In the genomic region with DNA sequence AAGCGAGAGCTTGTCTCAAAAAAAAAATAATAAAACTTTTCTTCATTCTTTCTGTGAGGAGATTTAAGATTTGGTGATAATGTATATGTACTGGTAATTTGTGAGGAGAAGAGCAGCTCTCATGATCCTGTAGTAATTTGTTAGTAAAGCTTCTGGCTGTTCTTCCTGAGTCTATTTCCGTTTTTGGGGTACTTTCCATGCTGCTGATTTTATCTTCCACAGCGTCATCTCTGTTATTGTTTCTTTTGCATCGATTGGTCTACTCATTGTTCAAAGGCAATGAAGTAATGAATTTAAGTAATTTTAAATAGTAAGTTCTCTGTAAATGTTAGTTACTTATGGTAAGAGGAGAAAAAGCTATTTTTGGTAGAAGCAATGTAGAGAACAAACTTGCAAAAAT, we compare ENCODE assay signal across 31 cellular contexts. TPM values are rescaled to one million over a fixed set of nuclear protein-coding genes. Genes with fewer than 3 reads are reported as not detected.
DNase-seq lines count a peak whose midpoint lies in the region; ATAC-seq, FAIRE-seq and TF ChIP-seq lines count a peak whose summit lies in the region.
"Had no signal": no experiment of that assay in that cellular context is flagged by ENCODE, and none has a peak within 500 bp of the region (broad histone marks: within the 10 kb centered on the region; RNA-seq: fewer than 3 reads in every experiment).

No MANE protein-coding gene starts in this region.

- no peak for TF ChIP-seq CTCF in WTC11 (IDR thresholded peaks at IDR 0.05)
- TF ChIP-seq CTCF in endothelial cell of umbilical vein (IDR thresholded peaks at IDR 0.05; ENCODE audit: extremely low read depth in 1 of 2, insufficient read depth in 1 of 2, low read depth in 1 of 2, low read length in 2 of 2), result no peak
- no peak for TF ChIP-seq CTCF in HFFc6 (IDR thresholded peaks at IDR 0.05)

- H3K36me3 Mint-ChIP-seq in activated CD4-positive, alpha-beta memory T cell treated with anti-CD3 and anti-CD28 coated beads for 36 hours, result peaks cover 54% of the 10 kb centered on the region
- peaks cover 75% of the 10 kb centered on the region for H3K36me3 Mint-ChIP-seq in activated CD4-positive, alpha-beta memory T cell treated with anti-CD3 and anti-CD28 coated beads, Interleukin-2, amount 10 ng/mL, durations not matched to agents 7 days and 5 days (ENCODE audit: low read depth)
- H3K36me3 Mint-ChIP-seq in CD4-positive, alpha-beta memory T cell, result peaks cover 59 to 77% of the 10 kb centered on the region in 2 donors
- H3K36me3 Mint-ChIP-seq in WTC11 (peaks cover 85% of the 10 kb centered on the region), HFFc6 (ENCODE audit: low read depth) (peaks cover 45% of the 10 kb centered on the region)

- POLR2A ChIA-PET in activated CD4-positive, alpha-beta memory T cell treated with anti-CD3 and anti-CD28 coated beads for 36 hours (lab: Charles Lee), result interaction anchor here (2.2 kb wide), 1 partner anchor 12 kb away, joined by 14 read pairs; the partner anchor contains the start of genes CEBPZ and NDUFAF7
- POLR2A ChIA-PET in activated CD4-positive, alpha-beta memory T cell treated with anti-CD3 and anti-CD28 coated beads, Interleukin-2, amount 10 ng/mL, durations not matched to agents 7 days and 5 days (lab: Charles Lee), result interaction anchor here (1.6 to 2.1 kb wide), 2 partner anchors 12 to 21 kb away, joined by 3 to 14 read pairs; partner anchors contain the start of genes CEBPZ and NDUFAF7
- POLR2A ChIA-PET in CD4-positive, alpha-beta memory T cell (lab: Charles Lee; ENCODE audit: partially characterized antibody), result interaction anchor here (0.8 to 2.2 kb wide), 5 partner anchors 8 to 80 kb away, joined by 3 to 20 read pairs (median 3); partner anchors contain the start of genes CEBPZ and NDUFAF7
- POLR2A ChIA-PET in WTC11 (lab: Charles Lee) (interaction anchor here (0.9 kb wide), 1 partner anchor 11 kb away, joined by 5 read pairs; no protein-coding TSS in a partner anchor), endothelial cell of umbilical vein (lab: Charles Lee) (no interaction called here)

- H3K27ac Mint-ChIP-seq in activated CD4-positive, alpha-beta memory T cell treated with anti-CD3 and anti-CD28 coated beads for 36 hours, result peak overlapping the region; percentile 14
- no peak overlapping the region for H3K27ac Mint-ChIP-seq in activated CD4-positive, alpha-beta memory T cell treated with anti-CD3 and anti-CD28 coated beads, Interleukin-2, amount 10 ng/mL, durations not matched to agents 7 days and 5 days
- peak overlapping the region; percentile 62 to 96 (median 87) for H3K27ac Mint-ChIP-seq in CD4-positive, alpha-beta memory T cell
- H3K27ac Mint-ChIP-seq in WTC11 (peak overlapping the region; percentile 43), HFFc6 (no peak overlapping the region)

- H3K27ac ChIP-seq in CD4-positive, alpha-beta memory T cell (ENCODE audit: low read depth, low read length), result peak overlapping the region; percentile 54
- peak overlapping the region; percentile 4 for H3K27ac ChIP-seq in endothelial cell of umbilical vein (ENCODE audit: insufficient read depth, low read depth, low read length)
- H3K27ac ChIP-seq: A549, KMS-11, parathyroid adenoma, right atrium auricular region, RWPE1 had no signal

- H2AFZ ChIP-seq in endothelial cell of umbilical vein (ENCODE audit: low read depth, low read length), result no peak overlapping the region
- H2AFZ ChIP-seq: parathyroid adenoma had no signal

- no peaks in the 10 kb centered on the region for H3K27me3 ChIP-seq in CD4-positive, alpha-beta memory T cell (ENCODE audit: insufficient read depth, low read length)
- no peaks in the 10 kb centered on the region for H3K27me3 ChIP-seq in endothelial cell of umbilical vein (ENCODE audit: control insufficient read depth in 2 of 2, insufficient read depth in 2 of 2, low read length in 2 of 2)
- H3K27me3 ChIP-seq: right atrium auricular region had no signal

- no peak overlapping the region for H3K4me2 ChIP-seq in endothelial cell of umbilical vein (ENCODE audit: insufficient read depth, low read length)
- H3K4me2 ChIP-seq: A549, KMS-11 had no signal

- dilution Hi-C loops in endothelial cell of umbilical vein (cut with MboI; ENCODE audit: extremely low pct_ligation_motif_present, low sequenced_read_pairs), result no loop called here

- peaks cover 49% of the 10 kb centered on the region for H3K36me3 ChIP-seq in CD4-positive, alpha-beta memory T cell (ENCODE audit: insufficient read depth, low read length)
- peaks cover 3 to 16% of the 10 kb centered on the region in 2 experiments for H3K36me3 ChIP-seq in endothelial cell of umbilical vein (ENCODE audit: control insufficient read depth in 2 of 2, extremely low read depth in 1 of 2, insufficient read depth in 2 of 2, low read length in 2 of 2)

- intact Hi-C loops in activated CD4-positive, alpha-beta memory T cell treated with anti-CD3 and anti-CD28 coated beads for 36 hours (cut with micrococcal nuclease), result no loop called here
- intact Hi-C loops in CD4-positive, alpha-beta memory T cell (cut with micrococcal nuclease), result no loop called here
- intact Hi-C loops in endothelial cell of umbilical vein (cut with micrococcal nuclease), result no loop called here

- H3K9me3 ChIP-seq in CD4-positive, alpha-beta memory T cell (ENCODE audit: control insufficient read depth in 1 of 2, low read length in 2 of 2), result no peaks in the 10 kb centered on the region
- H3K9me3 ChIP-seq in endothelial cell of umbilical vein (replicated peaks; ENCODE audit: control insufficient read depth, insufficient read depth, low read length), result no peaks in the 10 kb centered on the region
- H3K9me3 ChIP-seq: A549, right atrium auricular region had no signal

- H3K27me3 Mint-ChIP-seq in activated CD4-positive, alpha-beta memory T cell treated with anti-CD3 and anti-CD28 coated beads for 36 hours, result no peaks in the 10 kb centered on the region
- H3K27me3 Mint-ChIP-seq in activated CD4-positive, alpha-beta memory T cell treated with anti-CD3 and anti-CD28 coated beads, Interleukin-2, amount 10 ng/mL, durations not matched to agents 7 days and 5 days, result no peaks in the 10 kb centered on the region
- H3K27me3 Mint-ChIP-seq in CD4-positive, alpha-beta memory T cell, result no peaks in the 10 kb centered on the region
- H3K27me3 Mint-ChIP-seq in WTC11 (ENCODE audit: low read depth), result no peaks in the 10 kb centered on the region
- H3K27me3 Mint-ChIP-seq in HFFc6 (ENCODE audit: insufficient read depth), result no peaks in the 10 kb centered on the region; the same call in 1 of the 2 replicates

- H4K20me1 ChIP-seq in endothelial cell of umbilical vein (replicated peaks; ENCODE audit: control insufficient read depth, extremely low read depth, insufficient read depth, low read length), result no peaks in the 10 kb centered on the region

- peaks cover 24% of the 10 kb centered on the region for H3K4me1 Mint-ChIP-seq in activated CD4-positive, alpha-beta memory T cell treated with anti-CD3 and anti-CD28 coated beads for 36 hours (ENCODE audit: low read depth)
- H3K4me1 Mint-ChIP-seq in activated CD4-positive, alpha-beta memory T cell treated with anti-CD3 and anti-CD28 coated beads, Interleukin-2, amount 10 ng/mL, durations not matched to agents 7 days and 5 days, result peaks cover 19% of the 10 kb centered on the region
- peaks cover 8 to 31% (median 24%) of the 10 kb centered on the region in 4 donors for H3K4me1 Mint-ChIP-seq in CD4-positive, alpha-beta memory T cell
- H3K4me1 Mint-ChIP-seq in WTC11 (peaks cover 4% of the 10 kb centered on the region; the same call in 1 of the 2 replicates), HFFc6 (ENCODE audit: low read depth) (peaks cover 9% of the 10 kb centered on the region)
- H3K4me1 Mint-ChIP-seq: neural crest cell had no signal

- H3K9ac ChIP-seq in endothelial cell of umbilical vein (replicated peaks; ENCODE audit: extremely low read depth, insufficient read depth, low read length), result no peak overlapping the region
- H3K9ac ChIP-seq: KMS-11, parathyroid adenoma had no signal

- no peak overlapping the region for H3K4me3 Mint-ChIP-seq in activated CD4-positive, alpha-beta memory T cell treated with anti-CD3 and anti-CD28 coated beads for 36 hours
- H3K4me3 Mint-ChIP-seq in activated CD4-positive, alpha-beta memory T cell treated with anti-CD3 and anti-CD28 coated beads, Interleukin-2, amount 10 ng/mL, durations not matched to agents 7 days and 5 days, result no peak overlapping the region
- H3K4me3 Mint-ChIP-seq in CD4-positive, alpha-beta memory T cell, result peak overlapping the region in 7 of 8 donors; percentile 1 to 64 (median 11)
- H3K4me3 Mint-ChIP-seq in WTC11 (no peak overlapping the region), HFFc6 (no peak overlapping the region)
- H3K4me3 Mint-ChIP-seq: neural crest cell had no signal

- no peak for TF ChIP-seq POLR2A in endothelial cell of umbilical vein (IDR thresholded peaks at IDR 0.05; ENCODE audit: low read depth, low read length)

- ATAC-seq in WTC11 (no peak), HG02981 (IDR thresholded peaks at IDR 0.05; ENCODE audit: unreplicated experiment) (no peak), HG03175 (IDR thresholded peaks at IDR 0.05; ENCODE audit: unreplicated experiment) (no peak)
- ATAC-seq: A549 had no signal

- CTCF ChIA-PET in activated CD4-positive, alpha-beta memory T cell treated with anti-CD3 and anti-CD28 coated beads for 36 hours (lab: Charles Lee), result interaction anchor here (0.6 kb wide), 1 partner anchor 190 kb away, joined by 3 read pairs; no protein-coding TSS in a partner anchor
- CTCF ChIA-PET in activated CD4-positive, alpha-beta memory T cell treated with anti-CD3 and anti-CD28 coated beads, Interleukin-2, amount 10 ng/mL, durations not matched to agents 7 days and 5 days (lab: Charles Lee), result interaction anchor here (1.4 kb wide), 2 partner anchors 12 to 74 kb away, joined by 3 to 4 read pairs; partner anchors contain the start of genes CEBPZ and NDUFAF7
- CTCF ChIA-PET in CD4-positive, alpha-beta memory T cell (lab: Charles Lee; ENCODE audit: partially characterized antibody), result interaction anchor here (1.0 kb wide), 1 partner anchor 12 kb away, joined by 5 read pairs; the partner anchor contains the start of genes CEBPZ and NDUFAF7
- CTCF ChIA-PET in WTC11 (lab: Charles Lee), result no interaction called here
- CTCF ChIA-PET in endothelial cell of umbilical vein (lab: Charles Lee), result interaction anchor here (1.4 to 2.0 kb wide), 3 partner anchors 9 to 634 kb away, joined by 4 to 6 read pairs (median 6); partner anchors contain the start of gene NDUFAF7

- BruUV-seq in endothelial cell of umbilical vein (replicated peaks; lab: Mats Ljungman, UMichigan), result no TSS peak

- no peaks in the 10 kb centered on the region for H3K79me2 ChIP-seq in endothelial cell of umbilical vein (ENCODE audit: control insufficient read depth, insufficient read depth, low read length)
- H3K79me2 ChIP-seq: parathyroid adenoma had no signal

- no peak for DNase-seq in activated CD4-positive, alpha-beta memory T cell treated with anti-CD3 and anti-CD28 coated beads for 36 hours
- no peak for DNase-seq in activated CD4-positive, alpha-beta memory T cell treated with anti-CD3 and anti-CD28 coated beads, Interleukin-2, amount 10 ng/mL, durations not matched to agents 7 days and 5 days
- DNase-seq in CD4-positive, alpha-beta memory T cell, result peak; percentile 44 to 66 (median 46)
- DNase-seq in WTC11 (ENCODE audit: low spot score) (no peak), endothelial cell of umbilical vein (ENCODE audit: low read depth, low spot score) (peak; percentile 82), HFFc6 (no peak)
- DNase-seq: activated CD8-positive, alpha-beta memory T cell treated with anti-CD3 and anti-CD28 coated beads, Interleukin-2, amount 50 U/mL, for 4 hours; activated gamma-delta T cell; AML-193; amygdala; DMS53; HCEC 1CT; head of caudate nucleus; kidney glomerular epithelial cell; mammary epithelial cell; NCI-H774; stimulated activated CD4-positive, alpha-beta T cell treated with anti-CD3 and anti-CD28 coated beads, Interleukin-2, amount 100 ng/mL, for 24 hours; trophoblast cell had no signal

- H3K9me1 ChIP-seq in endothelial cell of umbilical vein (replicated peaks; ENCODE audit: control insufficient read depth, extremely low read depth, insufficient read depth, low read length), result no peaks in the 10 kb centered on the region

- no peak overlapping the region for H3K4me3 ChIP-seq in CD4-positive, alpha-beta memory T cell (ENCODE audit: low read length in 2 of 2)
- H3K4me3 ChIP-seq in endothelial cell of umbilical vein (replicated peaks in 1 of 3; ENCODE audit: insufficient read depth in 1 of 3, low read depth in 1 of 3, low read length in 3 of 3), result no peak overlapping the region
- H3K4me3 ChIP-seq: A549, right atrium auricular region had no signal

- peak; percentile 53 for FAIRE-seq in endothelial cell of umbilical vein (lab: Jason Lieb, UNC)
- FAIRE-seq: G401.6 had no signal

- peaks cover 22% of the 10 kb centered on the region for H3K4me1 ChIP-seq in CD4-positive, alpha-beta memory T cell (ENCODE audit: insufficient read depth, low read length)
- peaks cover 6% of the 10 kb centered on the region for H3K4me1 ChIP-seq in endothelial cell of umbilical vein (ENCODE audit: control insufficient read depth, extremely low read depth, insufficient read depth, low read length)
- H3K4me1 ChIP-seq: A549, right atrium auricular region had no signal

- H3K9me3 Mint-ChIP-seq in activated CD4-positive, alpha-beta memory T cell treated with anti-CD3 and anti-CD28 coated beads for 36 hours, result peaks cover 3% of the 10 kb centered on the region
- peaks cover 2% of the 10 kb centered on the region for H3K9me3 Mint-ChIP-seq in activated CD4-positive, alpha-beta memory T cell treated with anti-CD3 and anti-CD28 coated beads, Interleukin-2, amount 10 ng/mL, durations not matched to agents 7 days and 5 days
- peaks cover 0 to 4% (median 0%) of the 10 kb centered on the region in 8 donors for H3K9me3 Mint-ChIP-seq in CD4-positive, alpha-beta memory T cell
- H3K9me3 Mint-ChIP-seq in WTC11, result no peaks in the 10 kb centered on the region
- no peaks in the 10 kb centered on the region for H3K9me3 Mint-ChIP-seq in HFFc6

RNA-seq across cellular contexts. Expression of gene NDUFAF7, which starts 12.0 kb away (rescaled TPM):
- 10 to 100 TPM; 22.8 to 23.0 TPM for total RNA-seq in activated CD4-positive, alpha-beta memory T cell treated with anti-CD3 and anti-CD28 coated beads for 36 hours
- total RNA-seq in activated CD4-positive, alpha-beta memory T cell treated with anti-CD3 and anti-CD28 coated beads, Interleukin-2, amount 10 ng/mL, durations not matched to agents 7 days and 5 days, result 10 to 100 TPM; 17.7 to 19.4 TPM
- 10 to 100 TPM; 36.8 to 37.9 TPM for total RNA-seq in CD4-positive, alpha-beta memory T cell
- polyA plus RNA-seq in CD4-positive, alpha-beta memory T cell, result 10 to 100 TPM in 1 of 2 donors, 1 to 10 TPM in 1; 7.4 to 10.1 TPM
- total RNA-seq in WTC11 (2021), result 42.9 to 57.8 TPM (median 44.9 TPM) in 3 replicates
- total RNA-seq in endothelial cell of umbilical vein, result 17.7 and 23.4 TPM in 2 replicates
- polyA plus RNA-seq in endothelial cell of umbilical vein, result 10.8 and 11.6 TPM in 2 replicates
- polyA plus RNA-seq in endothelial cell of umbilical vein (2011; cell fraction: cytosol; rRNA removed), result 10.2 and 12.2 TPM in 2 replicates
- polyA plus RNA-seq in endothelial cell of umbilical vein (2011; cell fraction: nucleus; rRNA removed), result 77.4 and 95.1 TPM in 2 replicates
- polyA plus RNA-seq in endothelial cell of umbilical vein (2012), result 22.3 and 23.1 TPM in 2 replicates
- 14.0 and 14.4 TPM in 2 replicates for polyA minus RNA-seq in endothelial cell of umbilical vein
- 4.8 TPM for polyA minus RNA-seq in endothelial cell of umbilical vein (2011; cell fraction: cytosol; rRNA and poly(A)+ RNA removed)
- 14.9 and 25.1 TPM in 2 replicates for polyA minus RNA-seq in endothelial cell of umbilical vein (2011; cell fraction: nucleus; rRNA and poly(A)+ RNA removed)
- total RNA-seq in HFFc6 (2021; fragmentation: NEBNext Ultra II Directional; extraction: Animal tissue kit (Norgen Biotek cat#: 25700)), result 10 to 100 TPM; 10.2 to 13.6 (median 12.1) TPM

RNA-seq across cellular contexts. Expression of gene CEBPZ, which starts 12.0 kb away (rescaled TPM):
- total RNA-seq in activated CD4-positive, alpha-beta memory T cell treated with anti-CD3 and anti-CD28 coated beads for 36 hours, result 10 to 100 TPM; 62.3 to 74.6 TPM
- 10 to 100 TPM; 42.7 to 43.7 TPM for total RNA-seq in activated CD4-positive, alpha-beta memory T cell treated with anti-CD3 and anti-CD28 coated beads, Interleukin-2, amount 10 ng/mL, durations not matched to agents 7 days and 5 days
- 10 to 100 TPM; 68.5 to 70.9 TPM for total RNA-seq in CD4-positive, alpha-beta memory T cell
- polyA plus RNA-seq in CD4-positive, alpha-beta memory T cell, result 10 to 100 TPM; 28.3 to 43.5 TPM
- total RNA-seq in WTC11 (2021), result 127 to 146 TPM (median 132 TPM) in 3 replicates
- total RNA-seq in endothelial cell of umbilical vein, result 36.7 and 46.9 TPM in 2 replicates
- 1.7 and 3.6 TPM in 2 replicates for polyA plus RNA-seq in endothelial cell of umbilical vein
- polyA plus RNA-seq in endothelial cell of umbilical vein (2011; cell fraction: cytosol; rRNA removed), result 8.0 and 9.7 TPM in 2 replicates
- polyA plus RNA-seq in endothelial cell of umbilical vein (2011; cell fraction: nucleus; rRNA removed), result 8.9 and 14.2 TPM in 2 replicates
- 34.1 and 43.4 TPM in 2 replicates for polyA plus RNA-seq in endothelial cell of umbilical vein (2012)
- 9.4 and 11.0 TPM in 2 replicates for polyA minus RNA-seq in endothelial cell of umbilical vein
- 22.8 TPM for polyA minus RNA-seq in endothelial cell of umbilical vein (2011; cell fraction: cytosol; rRNA and poly(A)+ RNA removed)
- 13.8 and 17.9 TPM in 2 replicates for polyA minus RNA-seq in endothelial cell of umbilical vein (2011; cell fraction: nucleus; rRNA and poly(A)+ RNA removed)
- total RNA-seq in HFFc6 (2021; fragmentation: NEBNext Ultra II Directional; extraction: Animal tissue kit (Norgen Biotek cat#: 25700)), result 10 to 100 TPM; 36.9 to 50.2 (median 40.7) TPM

RNA-seq across cellular contexts. Expression of gene CEBPZOS, which starts 47.1 kb away (rescaled TPM):
- total RNA-seq in activated CD4-positive, alpha-beta memory T cell treated with anti-CD3 and anti-CD28 coated beads for 36 hours, result 10 to 100 TPM; 29.3 to 33.2 TPM
- total RNA-seq in activated CD4-positive, alpha-beta memory T cell treated with anti-CD3 and anti-CD28 coated beads, Interleukin-2, amount 10 ng/mL, durations not matched to agents 7 days and 5 days, result 10 to 100 TPM; 32.9 to 36.3 TPM
- 10 to 100 TPM; 39.6 to 41.0 TPM for total RNA-seq in CD4-positive, alpha-beta memory T cell
- 10 to 100 TPM; 41.3 to 44.8 TPM for polyA plus RNA-seq in CD4-positive, alpha-beta memory T cell
- total RNA-seq in WTC11 (2021) (123 to 136 TPM (median 129 TPM) in 3 replicates), endothelial cell of umbilical vein (36.3 and 41.5 TPM in 2 replicates)
- 24.8 and 29.1 TPM in 2 replicates for polyA plus RNA-seq in endothelial cell of umbilical vein
- polyA plus RNA-seq in endothelial cell of umbilical vein (2011; cell fraction: cytosol; rRNA removed), result 22.8 and 29.4 TPM in 2 replicates
- polyA plus RNA-seq in endothelial cell of umbilical vein (2011; cell fraction: nucleus; rRNA removed), result 12.3 and 14.4 TPM in 2 replicates
- 27.0 and 31.3 TPM in 2 replicates for polyA plus RNA-seq in endothelial cell of umbilical vein (2012)
- 10.5 and 11.6 TPM in 2 replicates for polyA minus RNA-seq in endothelial cell of umbilical vein
- polyA minus RNA-seq in endothelial cell of umbilical vein (2011; cell fraction: cytosol; rRNA and poly(A)+ RNA removed), result 12.3 TPM
- polyA minus RNA-seq in endothelial cell of umbilical vein (2011; cell fraction: nucleus; rRNA and poly(A)+ RNA removed), result 6.2 and 10.3 TPM in 2 replicates
- total RNA-seq in HFFc6 (2021; fragmentation: NEBNext Ultra II Directional; extraction: Animal tissue kit (Norgen Biotek cat#: 25700)), result 10 to 100 TPM; 55.2 to 66.6 (median 63.5) TPM
- total RNA-seq: neural crest cell had no signal

RNA-seq across cellular contexts. Expression of gene SULT6B1, which starts 55.0 kb away (rescaled TPM):
- total RNA-seq in activated CD4-positive, alpha-beta memory T cell treated with anti-CD3 and anti-CD28 coated beads for 36 hours, result not detected
- total RNA-seq in activated CD4-positive, alpha-beta memory T cell treated with anti-CD3 and anti-CD28 coated beads, Interleukin-2, amount 10 ng/mL, durations not matched to agents 7 days and 5 days, result not detected
- not detected for total RNA-seq in CD4-positive, alpha-beta memory T cell
- polyA plus RNA-seq in CD4-positive, alpha-beta memory T cell, result not detected
- total RNA-seq in WTC11 (2021), result not detected in 3 replicates
- not detected in 2 replicates for total RNA-seq in endothelial cell of umbilical vein
- not detected in 2 replicates for polyA plus RNA-seq in endothelial cell of umbilical vein
- not detected in 2 replicates for polyA plus RNA-seq in endothelial cell of umbilical vein (2011; cell fraction: cytosol; rRNA removed)
- polyA plus RNA-seq in endothelial cell of umbilical vein (2011; cell fraction: nucleus; rRNA removed), result not detected in 2 replicates
- polyA plus RNA-seq in endothelial cell of umbilical vein (2012), result not detected in 2 replicates
- polyA minus RNA-seq in endothelial cell of umbilical vein, result not detected in 2 replicates
- polyA minus RNA-seq in endothelial cell of umbilical vein (2011; cell fraction: cytosol; rRNA and poly(A)+ RNA removed), result not detected
- polyA minus RNA-seq in endothelial cell of umbilical vein (2011; cell fraction: nucleus; rRNA and poly(A)+ RNA removed), result not detected in 2 replicates
- total RNA-seq in HFFc6 (2021; fragmentation: NEBNext Ultra II Directional; extraction: Animal tissue kit (Norgen Biotek cat#: 25700)), result not detected
- total RNA-seq: fibroblast of villous mesenchyme; mammary epithelial cell; neural crest cell; right atrium auricular region; subcutaneous adipose tissue; T-helper 2 cell treated with Interferon-gamma antibody and Interleukin-4, amounts not matched to agents 100 ng/mL and 5 ng/mL, for 36 hours had no signal
- polyA plus RNA-seq: A549, esophagus, mammary epithelial cell had no signal

Comparison
In these comparisons a context has a peak if more than half of its experiments do, and no peak if none do; other contexts are left out.
1. H3K27ac Mint-ChIP-seq: peak in activated CD4-positive, alpha-beta memory T cell treated with anti-CD3 and anti-CD28 coated beads for 36 hours (single experiment), CD4-positive, alpha-beta memory T cell (7 of 7) and WTC11 (single experiment); none in activated CD4-positive, alpha-beta memory T cell treated with anti-CD3 and anti-CD28 coated beads, Interleukin-2, amount 10 ng/mL, durations not matched to agents 7 days and 5 days (single experiment) and HFFc6 (single experiment).
2. DNase-seq: peak in CD4-positive, alpha-beta memory T cell (5 of 5) and endothelial cell of umbilical vein (single experiment); none in activated CD4-positive, alpha-beta memory T cell treated with anti-CD3 and anti-CD28 coated beads for 36 hours (single experiment), activated CD4-positive, alpha-beta memory T cell treated with anti-CD3 and anti-CD28 coated beads, Interleukin-2, amount 10 ng/mL, durations not matched to agents 7 days and 5 days (single experiment), WTC11 (single experiment) and HFFc6 (single experiment).
3. H3K4me3 Mint-ChIP-seq: peak in CD4-positive, alpha-beta memory T cell (7 of 8); none in activated CD4-positive, alpha-beta memory T cell treated with anti-CD3 and anti-CD28 coated beads for 36 hours (single experiment), activated CD4-positive, alpha-beta memory T cell treated with anti-CD3 and anti-CD28 coated beads, Interleukin-2, amount 10 ng/mL, durations not matched to agents 7 days and 5 days (single experiment), WTC11 (single experiment) and HFFc6 (single experiment).